In the genomic region with DNA sequence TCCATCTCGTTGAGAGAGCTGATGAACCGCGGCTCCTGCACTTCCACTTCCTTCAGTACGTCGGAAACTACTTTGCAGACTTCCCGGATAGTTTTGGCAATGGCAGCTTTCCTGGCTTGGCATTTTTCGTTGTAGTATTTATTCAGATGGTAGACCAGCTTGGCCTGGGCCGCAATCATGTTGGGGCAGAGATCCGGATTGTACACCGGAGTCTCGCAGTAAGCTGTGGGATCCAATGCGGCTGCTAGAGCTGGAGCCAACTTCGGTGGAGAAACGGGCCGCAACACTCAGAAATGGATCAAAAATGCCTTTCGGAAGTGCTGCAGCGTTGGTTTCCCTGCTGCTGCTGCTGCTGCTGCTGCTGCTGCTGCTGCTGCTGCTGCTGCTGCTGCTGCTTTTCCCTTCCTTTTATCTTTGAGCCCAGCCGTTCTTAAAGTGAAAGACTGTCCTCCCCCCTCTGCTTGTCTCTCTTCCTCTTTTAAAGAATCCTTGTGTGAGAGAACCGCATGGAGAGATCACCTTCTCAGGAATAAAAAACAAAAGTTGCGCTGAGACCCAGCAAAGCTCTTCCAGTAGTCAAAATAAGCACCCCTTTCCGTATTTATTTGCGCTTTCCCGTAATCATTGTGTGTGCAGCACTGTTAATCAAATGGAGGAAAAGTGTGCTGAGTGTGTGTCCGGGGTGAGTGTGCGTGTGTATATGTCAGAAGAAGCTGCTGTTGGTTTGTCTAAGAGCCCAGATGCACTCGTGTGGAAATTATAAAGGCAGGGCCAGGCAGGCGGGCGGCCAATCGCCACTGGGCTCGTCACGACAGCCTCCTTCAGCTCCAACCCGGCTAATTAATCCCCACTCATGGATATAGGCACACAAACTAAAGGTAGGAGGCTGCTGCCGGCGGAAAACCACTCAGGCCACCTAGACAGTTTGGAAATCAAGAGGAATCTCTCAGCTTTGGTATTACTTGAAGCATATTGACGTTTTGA, we compare ENCODE assay signal across 9 cellular contexts. TPM values are rescaled to one million over a fixed set of nuclear protein-coding genes. Genes with fewer than 3 reads are reported as not detected.
DNase-seq lines count a peak whose midpoint lies in the region; ATAC-seq lines count a peak whose summit lies in the region.
"Had no signal": no experiment of that assay in that cellular context is flagged by ENCODE, and none has a peak within 500 bp of the region (broad histone marks: within the 10 kb centered on the region; RNA-seq: fewer than 3 reads in every experiment).

A gene (minus strand): TSS at position 730 of the 984 bp plus-strand sequence. CDS start 551 bp downstream, at position 179.

- H3K36me3 ChIP-seq in ectodermal cell (ENCODE audit: control insufficient read depth, insufficient read depth, low read length) (no peaks in the 10 kb centered on the region), thymus (ENCODE audit: control insufficient read depth, insufficient read depth) (no peaks in the 10 kb centered on the region)

- peaks cover 73% of the 10 kb centered on the region for H3K27me3 Mint-ChIP-seq in activated T-cell treated with anti-CD3 and anti-CD28 coated beads, Interleukin-2, amount 50 U/mL, for 24 hours

- no peak for ATAC-seq in GM21390 (IDR thresholded peaks at IDR 0.05; ENCODE audit: unreplicated experiment)

- peaks cover 96% of the 10 kb centered on the region for H3K27me3 ChIP-seq in ectodermal cell (ENCODE audit: control insufficient read depth, insufficient read depth, low read length, poor library complexity, severe bottlenecking)
- peaks cover 48% of the 10 kb centered on the region for H3K27me3 ChIP-seq in thymus (ENCODE audit: control insufficient read depth, insufficient read depth)

- H3K4me1 Mint-ChIP-seq in activated T-cell treated with anti-CD3 and anti-CD28 coated beads, Interleukin-2, amount 50 U/mL, for 24 hours (ENCODE audit: low read depth), result peaks cover 36% of the 10 kb centered on the region

- H3K4me3 Mint-ChIP-seq in activated T-cell treated with anti-CD3 and anti-CD28 coated beads, Interleukin-2, amount 50 U/mL, for 24 hours, result peak within 1 kb of the TSS; percentile 74

- H3K9me3 ChIP-seq in ectodermal cell (ENCODE audit: control insufficient read depth, low read length), result no peaks in the 10 kb centered on the region
- peaks cover 3% of the 10 kb centered on the region for H3K9me3 ChIP-seq in thymus (ENCODE audit: control insufficient read depth)

- no peak within 1 kb of the TSS for H3K27ac Mint-ChIP-seq in activated T-cell treated with anti-CD3 and anti-CD28 coated beads, Interleukin-2, amount 50 U/mL, for 24 hours

- WGBS in ectodermal cell, 2 experiments, result 1% methylated on average over 35 of the region's 35 CpGs
- WGBS in thymus, result 11% methylated on average over 35 of the region's 35 CpGs

- H3K27ac ChIP-seq in ectodermal cell (ENCODE audit: insufficient read depth, low read depth, low read length, poor library complexity, severe bottlenecking), result no peak within 1 kb of the TSS
- H3K27ac ChIP-seq in thymus (ENCODE audit: low read depth), result no peak within 1 kb of the TSS

- peaks cover 4% of the 10 kb centered on the region for H3K9me3 Mint-ChIP-seq in activated T-cell treated with anti-CD3 and anti-CD28 coated beads, Interleukin-2, amount 50 U/mL, for 24 hours

- peak; percentile 30 for DNase-seq in activated T-cell treated with anti-CD3 and anti-CD28 coated beads, Interleukin-2, amount 50 U/mL, for 24 hours
- DNase-seq in activated T-cell treated with anti-CD3 and anti-CD28 coated beads, Interleukin-2, amount 50 U/mL, for 1 hour, result no peak
- peak; percentile 78 for DNase-seq in RPMI7951 (ENCODE audit: low read depth)
- DNase-seq in medulla oblongata (ENCODE audit: extremely low spot score), result peak; percentile 42
- DNase-seq in OCI-M2 (lab: John Stamatoyannopoulos, UW; ENCODE audit: unreplicated experiment), result no peak

- H3K4me1 ChIP-seq in ectodermal cell (ENCODE audit: control insufficient read depth, insufficient read depth, low read length) (peaks cover 45% of the 10 kb centered on the region), thymus (ENCODE audit: control insufficient read depth, insufficient read depth, low read length) (peaks cover 4% of the 10 kb centered on the region)

- no peaks in the 10 kb centered on the region for H3K36me3 Mint-ChIP-seq in activated T-cell treated with anti-CD3 and anti-CD28 coated beads, Interleukin-2, amount 50 U/mL, for 24 hours (ENCODE audit: low read depth)

- H3K4me3 ChIP-seq in ectodermal cell (ENCODE audit: insufficient read depth, low read depth, low read length), result peak within 1 kb of the TSS; percentile 34
- H3K4me3 ChIP-seq in thymus (ENCODE audit: low read length), result peak within 1 kb of the TSS; percentile 44

RNA-seq across cellular contexts. Expression of the gene that starts here (rescaled TPM):
- total RNA-seq in RPMI7951 (2014; rRNA removed; shearing (Covaris generic)), result 1.4 and 2.4 TPM in 2 replicates
- polyA plus RNA-seq in ectodermal cell (2013, experiment 1 of 4), result not detected
- polyA plus RNA-seq in ectodermal cell (2013, experiment 2 of 4), result 0.20 TPM
- 0.32 TPM for polyA plus RNA-seq in ectodermal cell (2013, experiment 3 of 4)
- 1.1 TPM for polyA plus RNA-seq in ectodermal cell (2013, experiment 4 of 4)
- polyA plus RNA-seq in thymus, result 0.34 TPM
- total RNA-seq: activated CD8-positive, alpha-beta memory T cell treated with anti-CD3 and anti-CD28 coated beads for 36 hours had no signal

Comparison
In these comparisons a context has a peak if more than half of its experiments do, and no peak if none do; other contexts are left out.
1. DNase-seq: peak in activated T-cell treated with anti-CD3 and anti-CD28 coated beads, Interleukin-2, amount 50 U/mL, for 24 hours (single experiment), RPMI7951 (single experiment) and medulla oblongata (single experiment); none in activated T-cell treated with anti-CD3 and anti-CD28 coated beads, Interleukin-2, amount 50 U/mL, for 1 hour (single experiment) and OCI-M2 (single experiment).